1 cellular context compared by ENCODE assay signal in the genomic region with DNA sequence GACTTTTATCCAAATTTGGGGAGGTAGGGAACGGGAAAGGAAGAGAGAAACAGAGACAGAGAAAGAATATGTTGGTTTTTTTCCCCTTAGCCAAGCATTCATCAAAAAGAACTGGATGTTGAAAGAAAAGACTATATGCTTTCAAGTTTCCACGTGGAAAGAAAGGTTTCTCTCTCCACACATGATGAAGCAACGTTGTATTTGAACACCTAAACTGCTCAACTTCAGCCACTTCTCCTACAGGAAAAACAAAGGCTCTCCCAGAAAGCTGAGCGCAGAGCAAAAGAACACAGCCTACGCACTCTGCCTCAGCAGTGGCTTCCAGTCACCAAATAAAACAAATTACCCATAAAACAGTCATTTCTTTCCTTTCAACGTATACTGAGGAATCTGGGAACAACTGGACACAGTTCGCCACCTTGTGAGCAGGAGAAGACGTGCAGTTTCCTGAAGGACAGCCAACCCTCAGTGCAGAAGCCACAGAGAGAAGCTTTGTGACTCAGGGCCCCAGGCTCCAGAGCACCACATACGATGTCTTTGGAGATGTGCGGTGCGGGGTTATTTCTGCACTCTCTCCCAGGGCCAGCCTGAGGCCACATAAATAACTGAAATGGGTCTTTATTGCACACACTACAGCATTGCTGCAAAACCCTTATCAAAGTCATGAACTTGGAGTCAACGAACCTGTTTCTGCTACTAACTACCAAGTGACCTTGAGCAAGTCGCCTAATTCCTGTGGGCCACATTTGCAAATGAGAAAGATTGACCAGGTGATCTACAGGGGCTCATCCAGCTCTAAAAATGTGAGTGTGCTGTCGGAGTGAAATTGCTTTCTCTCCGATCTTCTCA.
TF ChIP-seq lines count a peak whose summit lies in the region.

No MANE protein-coding gene starts in this region.

TF ChIP-seq in GM12878, 131 proteins besides CTCF, POLR2A, EP300 and RAD21:
- peak; percentile 57; the same call in 1 of the 2 replicates for TF ChIP-seq FOXM1 (IDR thresholded peaks at IDR 0.05; ENCODE audit: low read depth, low read length)
- no peak for TF ChIP-seq STAT3 (IDR thresholded peaks at IDR 0.05; ENCODE audit: low read depth, low read length)
- TF ChIP-seq BRCA1 (IDR thresholded peaks at IDR 0.05; ENCODE audit: low read depth, low read length): no peak
- TF ChIP-seq, protein P1, sequence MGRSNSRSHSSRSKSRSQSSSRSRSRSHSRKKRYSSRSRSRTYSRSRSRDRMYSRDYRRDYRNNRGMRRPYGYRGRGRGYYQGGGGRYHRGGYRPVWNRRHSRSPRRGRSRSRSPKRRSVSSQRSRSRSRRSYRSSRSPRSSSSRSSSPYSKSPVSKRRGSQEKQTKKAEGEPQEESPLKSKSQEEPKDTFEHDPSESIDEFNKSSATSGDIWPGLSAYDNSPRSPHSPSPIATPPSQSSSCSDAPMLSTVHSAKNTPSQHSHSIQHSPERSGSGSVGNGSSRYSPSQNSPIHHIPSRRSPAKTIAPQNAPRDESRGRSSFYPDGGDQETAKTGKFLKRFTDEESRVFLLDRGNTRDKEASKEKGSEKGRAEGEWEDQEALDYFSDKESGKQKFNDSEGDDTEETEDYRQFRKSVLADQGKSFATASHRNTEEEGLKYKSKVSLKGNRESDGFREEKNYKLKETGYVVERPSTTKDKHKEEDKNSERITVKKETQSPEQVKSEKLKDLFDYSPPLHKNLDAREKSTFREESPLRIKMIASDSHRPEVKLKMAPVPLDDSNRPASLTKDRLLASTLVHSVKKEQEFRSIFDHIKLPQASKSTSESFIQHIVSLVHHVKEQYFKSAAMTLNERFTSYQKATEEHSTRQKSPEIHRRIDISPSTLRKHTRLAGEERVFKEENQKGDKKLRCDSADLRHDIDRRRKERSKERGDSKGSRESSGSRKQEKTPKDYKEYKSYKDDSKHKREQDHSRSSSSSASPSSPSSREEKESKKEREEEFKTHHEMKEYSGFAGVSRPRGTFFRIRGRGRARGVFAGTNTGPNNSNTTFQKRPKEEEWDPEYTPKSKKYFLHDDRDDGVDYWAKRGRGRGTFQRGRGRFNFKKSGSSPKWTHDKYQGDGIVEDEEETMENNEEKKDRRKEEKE (IDR thresholded peaks at IDR 0.05): no peak
- TF ChIP-seq IRF4 (IDR thresholded peaks at IDR 0.05; ENCODE audit: low read depth, low read length): peak; percentile 77; the same call in 1 of the 2 replicates
- no peak for TF ChIP-seq MEF2A (IDR thresholded peaks at IDR 0.05; ENCODE audit: insufficient read depth, low read depth, low read length)
- no peak for TF ChIP-seq GATAD2B (conservative IDR thresholded peaks at IDR 0.05; ENCODE audit: low read depth)
- TF ChIP-seq PAX8 (IDR thresholded peaks at IDR 0.05): no peak
- TF ChIP-seq ZNF274 (IDR thresholded peaks at IDR 0.05; ENCODE audit: insufficient read depth, insufficient read length): no peak
- TF ChIP-seq RFX5 (IDR thresholded peaks at IDR 0.05; ENCODE audit: low read depth, low read length): no peak
- TF ChIP-seq IKZF1 (conservative IDR thresholded peaks at IDR 0.05): peak; percentile 40; the same call in 1 of the 2 replicates
- TF ChIP-seq IKZF2 (IDR thresholded peaks at IDR 0.05): 0 out of 4 replicates have a peak, but pooled peaks of 1 of the 2 experiments have one; percentile 20
- TF ChIP-seq, protein P2, sequence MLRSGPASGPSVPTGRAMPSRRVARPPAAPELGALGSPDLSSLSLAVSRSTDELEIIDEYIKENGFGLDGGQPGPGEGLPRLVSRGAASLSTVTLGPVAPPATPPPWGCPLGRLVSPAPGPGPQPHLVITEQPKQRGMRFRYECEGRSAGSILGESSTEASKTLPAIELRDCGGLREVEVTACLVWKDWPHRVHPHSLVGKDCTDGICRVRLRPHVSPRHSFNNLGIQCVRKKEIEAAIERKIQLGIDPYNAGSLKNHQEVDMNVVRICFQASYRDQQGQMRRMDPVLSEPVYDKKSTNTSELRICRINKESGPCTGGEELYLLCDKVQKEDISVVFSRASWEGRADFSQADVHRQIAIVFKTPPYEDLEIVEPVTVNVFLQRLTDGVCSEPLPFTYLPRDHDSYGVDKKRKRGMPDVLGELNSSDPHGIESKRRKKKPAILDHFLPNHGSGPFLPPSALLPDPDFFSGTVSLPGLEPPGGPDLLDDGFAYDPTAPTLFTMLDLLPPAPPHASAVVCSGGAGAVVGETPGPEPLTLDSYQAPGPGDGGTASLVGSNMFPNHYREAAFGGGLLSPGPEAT (IDR thresholded peaks at IDR 0.05; ENCODE audit: low read depth): no peak
- no peak for TF ChIP-seq YBX1 (IDR thresholded peaks at IDR 0.05)
- 0 out of 2 replicates have a peak, but pooled peaks have one; percentile 43 for TF ChIP-seq CBX5 (IDR thresholded peaks at IDR 0.05; ENCODE audit: low read depth)
- no peak for TF ChIP-seq NR2C2 (IDR thresholded peaks at IDR 0.05; ENCODE audit: borderline replicate concordance, control insufficient read depth, insufficient read length, low read depth)
- TF ChIP-seq SPI1 (IDR thresholded peaks at IDR 0.05; ENCODE audit: borderline replicate concordance, insufficient read depth, low read depth, low read length): no peak
- no peak for TF ChIP-seq SMAD1 (IDR thresholded peaks at IDR 0.05; ENCODE audit: low read depth, partially characterized antibody)
- 0 out of 2 replicates have a peak, but pooled peaks have one; percentile 27 for TF ChIP-seq EED (IDR thresholded peaks at IDR 0.05; ENCODE audit: low read depth)
- no peak for TF ChIP-seq MXI1 (IDR thresholded peaks at IDR 0.05; ENCODE audit: low read depth, low read length)
- peak; percentile 92 for TF ChIP-seq SMC3 (IDR thresholded peaks at IDR 0.05; ENCODE audit: borderline replicate concordance, low read length)
- TF ChIP-seq SREBF1 (IDR thresholded peaks at IDR 0.05; ENCODE audit: low read length): no peak
- no peak for TF ChIP-seq NFXL1 (IDR thresholded peaks at IDR 0.05; ENCODE audit: borderline replicate concordance)
- no peak for TF ChIP-seq HCFC1 (IDR thresholded peaks at IDR 0.05; ENCODE audit: low read length)
- peak; percentile 26; the same call in 1 of the 2 replicates for TF ChIP-seq JUNB (IDR thresholded peaks at IDR 0.05)
- TF ChIP-seq YY1 (IDR thresholded peaks at IDR 0.05; ENCODE audit: low read depth, low read length): peak; percentile 62; the same call in 1 of the 2 replicates
- TF ChIP-seq, protein P3, sequence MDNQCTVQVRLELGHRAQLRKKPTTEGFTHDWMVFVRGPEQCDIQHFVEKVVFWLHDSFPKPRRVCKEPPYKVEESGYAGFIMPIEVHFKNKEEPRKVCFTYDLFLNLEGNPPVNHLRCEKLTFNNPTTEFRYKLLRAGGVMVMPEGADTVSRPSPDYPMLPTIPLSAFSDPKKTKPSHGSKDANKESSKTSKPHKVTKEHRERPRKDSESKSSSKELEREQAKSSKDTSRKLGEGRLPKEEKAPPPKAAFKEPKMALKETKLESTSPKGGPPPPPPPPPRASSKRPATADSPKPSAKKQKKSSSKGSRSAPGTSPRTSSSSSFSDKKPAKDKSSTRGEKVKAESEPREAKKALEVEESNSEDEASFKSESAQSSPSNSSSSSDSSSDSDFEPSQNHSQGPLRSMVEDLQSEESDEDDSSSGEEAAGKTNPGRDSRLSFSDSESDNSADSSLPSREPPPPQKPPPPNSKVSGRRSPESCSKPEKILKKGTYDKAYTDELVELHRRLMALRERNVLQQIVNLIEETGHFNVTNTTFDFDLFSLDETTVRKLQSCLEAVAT (IDR thresholded peaks at IDR 0.05): no peak
- TF ChIP-seq PAX5 (IDR thresholded peaks at IDR 0.05; ENCODE audit: borderline replicate concordance, low read depth, low read length): no peak
- 0 out of 2 replicates have a peak, but pooled peaks have one; percentile 17 for TF ChIP-seq RUNX3 (IDR thresholded peaks at IDR 0.05; ENCODE audit: low read length)
- TF ChIP-seq SUPT20H (IDR thresholded peaks at IDR 0.05; ENCODE audit: borderline replicate concordance, control insufficient read depth, low read depth, low read length): no peak
- TF ChIP-seq MTA3 (IDR thresholded peaks at IDR 0.05; ENCODE audit: borderline replicate concordance, low read length): no peak
- TF ChIP-seq, protein P4, sequence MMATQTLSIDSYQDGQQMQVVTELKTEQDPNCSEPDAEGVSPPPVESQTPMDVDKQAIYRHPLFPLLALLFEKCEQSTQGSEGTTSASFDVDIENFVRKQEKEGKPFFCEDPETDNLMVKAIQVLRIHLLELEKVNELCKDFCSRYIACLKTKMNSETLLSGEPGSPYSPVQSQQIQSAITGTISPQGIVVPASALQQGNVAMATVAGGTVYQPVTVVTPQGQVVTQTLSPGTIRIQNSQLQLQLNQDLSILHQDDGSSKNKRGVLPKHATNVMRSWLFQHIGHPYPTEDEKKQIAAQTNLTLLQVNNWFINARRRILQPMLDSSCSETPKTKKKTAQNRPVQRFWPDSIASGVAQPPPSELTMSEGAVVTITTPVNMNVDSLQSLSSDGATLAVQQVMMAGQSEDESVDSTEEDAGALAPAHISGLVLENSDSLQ (IDR thresholded peaks at IDR 0.05): no peak
- TF ChIP-seq, protein P5, sequence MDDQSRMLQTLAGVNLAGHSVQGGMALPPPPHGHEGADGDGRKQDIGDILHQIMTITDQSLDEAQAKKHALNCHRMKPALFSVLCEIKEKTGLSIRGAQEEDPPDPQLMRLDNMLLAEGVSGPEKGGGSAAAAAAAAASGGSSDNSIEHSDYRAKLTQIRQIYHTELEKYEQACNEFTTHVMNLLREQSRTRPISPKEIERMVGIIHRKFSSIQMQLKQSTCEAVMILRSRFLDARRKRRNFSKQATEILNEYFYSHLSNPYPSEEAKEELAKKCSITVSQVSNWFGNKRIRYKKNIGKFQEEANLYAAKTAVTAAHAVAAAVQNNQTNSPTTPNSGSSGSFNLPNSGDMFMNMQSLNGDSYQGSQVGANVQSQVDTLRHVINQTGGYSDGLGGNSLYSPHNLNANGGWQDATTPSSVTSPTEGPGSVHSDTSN (IDR thresholded peaks at IDR 0.05; ENCODE audit: insufficient replicate concordance, low read depth, low read length): no peak
